In genomic region chr14:73491977-73492552, GRCh38 we compare ENCODE assay signal across 8 cellular contexts. TPM values are rescaled to one million over a fixed set of nuclear protein-coding genes. Genes with fewer than 3 reads are reported as not detected.
DNase-seq lines count a peak whose midpoint lies in the region; ATAC-seq and TF ChIP-seq lines count a peak whose summit lies in the region.

No MANE protein-coding gene starts in this region.

- WGBS in prostate gland, result 62% methylated on average over 26 of the region's 28 CpGs

- peaks cover 11% of the 10 kb centered on the region for H3K79me2 ChIP-seq in fibroblast of lung (ENCODE audit: control insufficient read depth, insufficient read depth, low read length)

- no peak for TF ChIP-seq POLR2A in prostate gland (IDR thresholded peaks at IDR 0.05)

- H3K27ac ChIP-seq in SJCRH30 (no peak overlapping the region), fibroblast of lung (ENCODE audit: insufficient read depth, low read length) (no peak overlapping the region), prostate gland (peak overlapping the region in 1 of 2 donors; percentile 86)

- TF ChIP-seq CTCF in GM06990 (IDR thresholded peaks at IDR 0.05; ENCODE audit: insufficient read depth, low read length, poor library complexity, severe bottlenecking) (no peak), fibroblast of lung (conservative IDR thresholded peaks at IDR 0.05 in 1 of 2, IDR thresholded peaks at IDR 0.05 in 1 of 2; ENCODE audit: low read depth in 1 of 2, low read length in 2 of 2) (no peak), prostate gland (IDR thresholded peaks at IDR 0.05) (no peak)

- peak overlapping the region; percentile 51 for H3K9ac ChIP-seq in fibroblast of lung (ENCODE audit: insufficient read depth, low read length)

- H3K9me3 ChIP-seq in SJCRH30 (replicated peaks) (no peaks in the 10 kb centered on the region), fibroblast of lung (ENCODE audit: control insufficient read depth, insufficient read depth, low read depth, low read length) (no peaks in the 10 kb centered on the region), prostate gland (no peaks in the 10 kb centered on the region)

- H3K4me3 ChIP-seq in GM06990 (replicated peaks; ENCODE audit: low read depth, low read length) (peak overlapping the region; percentile 87), SJCRH30 (peak overlapping the region; percentile 80), fibroblast of lung (replicated peaks in 1 of 4; ENCODE audit: control extremely low read depth in 1 of 4, insufficient read depth in 1 of 4, low read depth in 3 of 4, low read length in 4 of 4) (peak overlapping the region; percentile 39 to 75 (median 45)), prostate gland (peak overlapping the region; percentile 63 to 85)

- H3K4me1 ChIP-seq in SJCRH30, result peaks cover 3% of the 10 kb centered on the region; the same call in 1 of the 2 replicates
- peaks cover 4% of the 10 kb centered on the region for H3K4me1 ChIP-seq in fibroblast of lung (ENCODE audit: control insufficient read depth, extremely low read depth, insufficient read depth, low read length)
- peaks cover 10% of the 10 kb centered on the region for H3K4me1 ChIP-seq in prostate gland (replicated peaks)

- intact Hi-C loops in prostate gland (cut with DNase I), result no loop called here

- peak overlapping the region; percentile 81 for H3K4me2 ChIP-seq in fibroblast of lung (ENCODE audit: extremely low read depth, insufficient read depth, low read length)

- ATAC-seq in HG02763 (IDR thresholded peaks at IDR 0.05; ENCODE audit: unreplicated experiment) (no peak), HG03457 (IDR thresholded peaks at IDR 0.05; ENCODE audit: unreplicated experiment) (no peak), HG03025 (IDR thresholded peaks at IDR 0.05; ENCODE audit: low FRiP score, unreplicated experiment) (no peak)

- no peaks in the 10 kb centered on the region for H4K20me1 ChIP-seq in fibroblast of lung (ENCODE audit: control insufficient read depth, extremely low read depth, insufficient read depth, low read length)

- H2AFZ ChIP-seq in fibroblast of lung (ENCODE audit: low read length), result peak overlapping the region; percentile 75

- H3K27me3 ChIP-seq in GM06990 (replicated peaks; ENCODE audit: control insufficient read depth, insufficient read depth, low read length) (no peaks in the 10 kb centered on the region), SJCRH30 (no peaks in the 10 kb centered on the region; the same call in 1 of the 2 replicates), fibroblast of lung (ENCODE audit: control insufficient read depth, insufficient read depth, low read length) (no peaks in the 10 kb centered on the region), prostate gland (replicated peaks; ENCODE audit: insufficient read depth) (no peaks in the 10 kb centered on the region)

- peaks cover 1% of the 10 kb centered on the region for H3K36me3 ChIP-seq in GM06990 (ENCODE audit: control insufficient read depth, insufficient read depth, low read length)
- H3K36me3 ChIP-seq in SJCRH30, result peaks cover 3% of the 10 kb centered on the region; the same call in 1 of the 2 replicates
- H3K36me3 ChIP-seq in fibroblast of lung (ENCODE audit: control insufficient read depth, insufficient read depth, low read length), result no peaks in the 10 kb centered on the region
- no peaks in the 10 kb centered on the region for H3K36me3 ChIP-seq in prostate gland

- no peak for DNase-seq in GM06990 (ENCODE audit: extremely low read depth, insufficient read length)
- no peak for DNase-seq in SJCRH30
- DNase-seq in fibroblast of lung (ENCODE audit: low read depth in 2 of 2), result no peak
- DNase-seq in prostate gland (ENCODE audit: low spot score), result no peak
- no peak for DNase-seq in CD1c-positive myeloid dendritic cell (ENCODE audit: extremely low spot score)

RNA-seq across cellular contexts. Expression of gene RIOX1, which starts 1.3 kb away (rescaled TPM):
- 14.7 and 15.1 TPM in 2 replicates for total RNA-seq in SJCRH30 (2014; rRNA removed; shearing (Covaris generic))
- total RNA-seq in fibroblast of lung (12.4 and 15.2 TPM in 2 replicates), prostate gland (10 to 100 TPM; 20.9 to 62.8 TPM)
- polyA plus RNA-seq in fibroblast of lung, result 5.6 and 8.2 TPM in 2 replicates
- polyA plus RNA-seq in fibroblast of lung (2012), result 6.9 and 11.1 TPM in 2 replicates
- polyA minus RNA-seq in fibroblast of lung (ENCODE audit: low replicate concordance), result 6.6 and 9.4 TPM in 2 replicates

RNA-seq across cellular contexts. Expression of gene NUMB, which starts 33.7 kb away (rescaled TPM):
- total RNA-seq in SJCRH30 (2014; rRNA removed; shearing (Covaris generic)), result 18.9 and 25.0 TPM in 2 replicates
- total RNA-seq in fibroblast of lung (21.3 and 36.0 TPM in 2 replicates), prostate gland (10 to 100 TPM; 38.4 to 57.8 TPM)
- polyA plus RNA-seq in fibroblast of lung, result 107 and 151 TPM in 2 replicates
- polyA plus RNA-seq in fibroblast of lung (2012), result 42.1 and 67.8 TPM in 2 replicates
- polyA minus RNA-seq in fibroblast of lung (ENCODE audit: low replicate concordance), result 210 and 265 TPM in 2 replicates

RNA-seq across cellular contexts. Expression of gene ACOT1, which starts 44.9 kb away (rescaled TPM):
- total RNA-seq in SJCRH30 (2014; rRNA removed; shearing (Covaris generic)), result 0.87 and 1.5 TPM in 2 replicates
- total RNA-seq in fibroblast of lung, result 2.3 and 5.4 TPM in 2 replicates
- 7.6 and 16.6 TPM in 2 replicates for polyA plus RNA-seq in fibroblast of lung
- 6.1 and 14.0 TPM in 2 replicates for polyA plus RNA-seq in fibroblast of lung (2012)
- polyA minus RNA-seq in fibroblast of lung (ENCODE audit: low replicate concordance), result 1.7 and 21.8 TPM in 2 replicates
- 10 to 100 TPM in 1 of 2 donors, 1 to 10 TPM in 1; 9.4 to 10.8 TPM for total RNA-seq in prostate gland
